ENCODE assay signal across 9 cellular contexts in the genomic region with DNA sequence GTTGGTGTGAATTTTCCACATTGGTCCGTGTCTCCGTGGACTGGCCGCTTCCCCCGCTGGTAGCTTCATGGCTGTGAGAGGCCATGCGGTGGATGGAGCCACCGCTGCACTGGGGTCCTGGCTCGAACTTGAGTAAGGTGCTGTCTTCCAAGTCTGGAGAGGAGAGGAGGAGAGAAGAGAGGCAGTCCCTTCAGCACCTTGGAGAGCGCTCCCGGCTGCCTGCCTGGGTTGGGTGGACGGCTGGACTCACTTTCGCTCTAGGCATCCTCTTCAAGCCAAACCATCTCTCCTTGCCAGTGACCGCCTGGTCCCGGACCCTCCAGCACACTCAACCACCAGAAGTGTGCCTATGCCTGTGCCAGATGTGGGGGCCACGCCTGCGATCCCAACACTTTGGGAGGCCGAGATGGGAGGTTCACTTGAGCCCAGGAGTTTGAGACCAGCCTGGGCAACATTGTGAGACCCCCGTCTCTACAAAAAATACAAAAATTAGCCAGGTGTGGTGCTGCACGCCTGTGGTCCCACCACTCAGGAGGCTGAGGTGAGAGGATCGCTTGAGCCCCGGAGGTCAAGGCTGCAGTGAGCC. TPM values are rescaled to one million over a fixed set of nuclear protein-coding genes. Genes with fewer than 3 reads are reported as not detected.
A peak's percentile ranks its signal among the peaks of the same experiment; 100 is the strongest.
DNase-seq lines count a peak whose midpoint lies in the region; ATAC-seq, FAIRE-seq and TF ChIP-seq lines count a peak whose summit lies in the region.
"Had no signal": no experiment of that assay in that cellular context is flagged by ENCODE, and none has a peak within 500 bp of the region (broad histone marks: within the 10 kb centered on the region; RNA-seq: fewer than 3 reads in every experiment).

No MANE protein-coding gene starts in this region.

- no peaks in the 10 kb centered on the region for H4K20me1 ChIP-seq in keratinocyte (ENCODE audit: control insufficient read depth, extremely low read depth, insufficient read depth, low read length)

- TF ChIP-seq CTCF in GM10248 (IDR thresholded peaks at IDR 0.05; ENCODE audit: control extremely low read depth, extremely low read depth, low read depth, missing control alignments) (no peak), adrenal gland (IDR thresholded peaks at IDR 0.05) (no peak), keratinocyte (optimal IDR thresholded peaks at IDR 0.05 in 1 of 3, IDR thresholded peaks at IDR 0.05 in 1 of 3, conservative IDR thresholded peaks at IDR 0.05 in 1 of 3; ENCODE audit: extremely low read depth in 1 of 3, insufficient read depth in 2 of 3, low read length in 3 of 3) (no peak)

- no peaks in the 10 kb centered on the region for H3K9me3 ChIP-seq in adrenal gland (replicated peaks in 1 of 3)
- no peaks in the 10 kb centered on the region for H3K9me3 ChIP-seq in keratinocyte (ENCODE audit: control insufficient read depth, low read depth, low read length)

- H3K9ac ChIP-seq in keratinocyte (ENCODE audit: control insufficient read depth, extremely low read depth, insufficient read depth, low read length), result no peak overlapping the region

- H3K4me3 ChIP-seq in adrenal gland (no peak overlapping the region), keratinocyte (ENCODE audit: control insufficient read depth in 2 of 3, extremely low read depth in 1 of 3, insufficient read depth in 2 of 3, low read depth in 1 of 3, low read length in 3 of 3) (no peak overlapping the region)

- no peak overlapping the region for H3K4me2 ChIP-seq in keratinocyte (ENCODE audit: control insufficient read depth, extremely low read depth, insufficient read depth, low read depth, low read length)

- DNase-seq in GM10248 (ENCODE audit: extremely low spot score) (peak; percentile 70), NOMO-1 treated with dmso at 0.1 percent for 144 hours (lab: John Stamatoyannopoulos, UW; ENCODE audit: unreplicated experiment) (peak; percentile 40), adrenal gland (peak in 6 of 7 donors; percentile 61 to 74 (median 70)), keratinocyte (ENCODE audit: low read depth, low spot score) (peak; percentile 15), NCI-H1930 (lab: John Stamatoyannopoulos, UW) (no peak)
- peak; percentile 58 for DNase-seq in stimulated activated naive CD8-positive, alpha-beta T cell treated with anti-CD3 and anti-CD28 coated beads, Interleukin-15, Interleukin-2, amounts not matched to agents 100 U/mL and 50 U/mL, for 24 hours

- H3K9me1 ChIP-seq in keratinocyte (ENCODE audit: control insufficient read depth, extremely low read depth, insufficient read depth, low read length), result no peaks in the 10 kb centered on the region

- no peak for TF ChIP-seq POLR2A in adrenal gland (IDR thresholded peaks at IDR 0.05)

- POLR2A ChIA-PET in GM10248 (lab: Yijun Ruan, JAX), result no interaction called here

- no peak for FAIRE-seq in keratinocyte (lab: Jason Lieb, UNC)
- FAIRE-seq: colon had no signal

- WGBS in adrenal gland, 4 donors, result 6 to 41% (median 38%) methylated on average over 6 to 20 of the region's 20 CpGs

- no peaks in the 10 kb centered on the region for H3K4me1 ChIP-seq in adrenal gland (replicated peaks in 1 of 2)
- no peaks in the 10 kb centered on the region for H3K4me1 ChIP-seq in keratinocyte (ENCODE audit: control insufficient read depth, extremely low read depth, insufficient read depth, low read length)

- ATAC-seq in stimulated activated naive CD8-positive, alpha-beta T cell treated with anti-CD3 and anti-CD28 coated beads, Interleukin-15, Interleukin-2, amounts not matched to agents 100 U/mL and 50 U/mL, for 24 hours, result no peak
- ATAC-seq in GM18511 (IDR thresholded peaks at IDR 0.05; ENCODE audit: unreplicated experiment) (no peak), GM21723 (IDR thresholded peaks at IDR 0.05; ENCODE audit: unreplicated experiment) (no peak)

- intact Hi-C loops in adrenal gland (cut with DNase I), result no loop called here

- no peak overlapping the region for H2AFZ ChIP-seq in keratinocyte (ENCODE audit: control insufficient read depth, low read length)

- CTCF ChIA-PET in GM10248 (lab: Yijun Ruan, JAX), result interaction anchor here (1.5 kb wide), 1 partner anchor 13 kb away, joined by 3 read pairs; no protein-coding TSS in a partner anchor

- dilution Hi-C loops in keratinocyte (cut with MboI; ENCODE audit: extremely low pct_ligation_motif_present, low sequenced_read_pairs), result no loop called here

- no peaks in the 10 kb centered on the region for H3K79me2 ChIP-seq in keratinocyte (ENCODE audit: control insufficient read depth, insufficient read depth, low read length)

- H3K27ac ChIP-seq in adrenal gland (no peak overlapping the region), keratinocyte (ENCODE audit: control insufficient read depth, insufficient read depth, low read length) (no peak overlapping the region)

- H3K36me3 ChIP-seq in adrenal gland (replicated peaks in 1 of 2) (no peaks in the 10 kb centered on the region), keratinocyte (ENCODE audit: control insufficient read depth in 2 of 2, extremely low read depth in 1 of 2, insufficient read depth in 2 of 2, low read length in 2 of 2) (no peaks in the 10 kb centered on the region)

- H3K27me3 ChIP-seq in adrenal gland (peaks cover 33% of the 10 kb centered on the region), keratinocyte (ENCODE audit: control insufficient read depth, extremely low read depth, insufficient read depth, low read length) (peaks cover 41% of the 10 kb centered on the region)

RNA-seq across cellular contexts. Expression of a gene that starts 6.2 kb away (rescaled TPM):
- 1 to 10 TPM in 2 of 8 donors, under 1 TPM in 5, not detected in 1; 0.10 to 3.7 (median 0.38) TPM for total RNA-seq in adrenal gland
- polyA plus RNA-seq in adrenal gland (1 to 10 TPM in 1 of 3 donors, under 1 TPM in 2; 0.71 to 1.4 (median 0.82) TPM), keratinocyte (0.01 TPM in 2 of 3 replicates, not detected in the other)
- polyA plus RNA-seq in keratinocyte (2011; ENCODE audit: low read depth), result not detected
- 0.02 and 0.06 TPM in 2 replicates for polyA plus RNA-seq in keratinocyte (2011; cell fraction: cytosol; rRNA removed)
- 0.03 and 0.13 TPM in 2 replicates for polyA plus RNA-seq in keratinocyte (2011; cell fraction: nucleus; rRNA removed)
- polyA plus RNA-seq in keratinocyte (2012; ENCODE audit: low replicate concordance), result 0.03 TPM in 1 of 2 replicates, not detected in the other
- polyA minus RNA-seq in keratinocyte, result not detected in 3 replicates
- not detected for polyA minus RNA-seq in keratinocyte (2011; cell fraction: cytosol; rRNA and poly(A)+ RNA removed)
- 0.21 TPM in 1 of 2 replicates, not detected in the other for polyA minus RNA-seq in keratinocyte (2011; cell fraction: nucleus; rRNA and poly(A)+ RNA removed)

Comparison
In these comparisons a context has a peak if more than half of its experiments do, and no peak if none do; other contexts are left out.
1. DNase-seq: peak in GM10248 (single experiment), NOMO-1 treated with dmso at 0.1 percent for 144 hours (single experiment), adrenal gland (6 of 7), keratinocyte (single experiment) and stimulated activated naive CD8-positive, alpha-beta T cell treated with anti-CD3 and anti-CD28 coated beads, Interleukin-15, Interleukin-2, amounts not matched to agents 100 U/mL and 50 U/mL, for 24 hours (single experiment); none in NCI-H1930 (0 of 2).